1 cellular context compared by ENCODE assay signal in genomic region chr3:176566757-176567156, GRCh38.
TF ChIP-seq lines count a peak whose summit lies in the region.

No MANE protein-coding gene starts in this region.

TF ChIP-seq in GM23338, 12 proteins besides CTCF, POLR2A, EP300 and RAD21 (continued from another document):
- TF ChIP-seq ZNF462 (CRISPR knock-in tag; IDR thresholded peaks at IDR 0.05) (no peak), ETS1 (IDR thresholded peaks at IDR 0.05) (no peak), EZH2 (IDR thresholded peaks at IDR 0.05; ENCODE audit: low read depth, unreplicated experiment) (no peak), CREB1 (CRISPR knock-in tag; IDR thresholded peaks at IDR 0.05; ENCODE audit: low read depth) (no peak)
